Comparison of ENCODE assay signal across 17 cellular contexts in the genomic region with DNA sequence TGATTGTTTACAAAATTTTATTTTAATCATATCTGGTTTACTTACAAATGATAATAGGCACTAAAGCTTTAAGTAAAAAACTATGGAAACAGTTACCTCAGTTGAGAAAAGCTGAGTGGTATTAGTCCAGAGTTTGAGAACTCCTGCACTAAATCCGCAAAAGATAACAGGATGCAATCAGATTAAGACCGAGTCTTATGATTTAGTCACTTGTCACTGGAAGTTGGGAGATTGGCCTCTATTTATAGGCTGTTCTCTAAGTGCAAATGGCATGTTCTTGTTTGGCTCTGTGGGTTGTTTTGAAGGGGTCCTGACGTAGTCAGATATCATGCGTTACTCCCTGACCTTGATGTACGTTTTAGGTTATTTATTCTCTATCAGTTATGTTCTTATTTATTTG.
"Had no signal": no experiment of that assay in that cellular context is flagged by ENCODE, and none has a peak within 500 bp of the region (broad histone marks: within the 10 kb centered on the region; RNA-seq: fewer than 3 reads in every experiment).

No MANE protein-coding gene starts in this region.

- H3K36me3 ChIP-seq: right lobe of liver, transverse colon had no signal

- FAIRE-seq: keratinocyte had no signal

- H3K27ac ChIP-seq: coronary artery, right lobe of liver, skin epidermis, testis, transverse colon had no signal

- H3K4me1 ChIP-seq: testis had no signal

- ATAC-seq: naive thymus-derived CD4-positive, alpha-beta T cell; right lobe of liver; stimulated activated naive B cell treated with anti-CD40 and anti-IgM and Interleukin-4, amounts not matched to agents 10 μg/mL and 1 μg/mL and 100 μg/mL, for 72 hours; stimulated activated naive CD8-positive, alpha-beta T cell treated with anti-CD3 and anti-CD28 coated beads, Interleukin-15, amount 100 ng/mL, for 72 hours had no signal

- H3K4me3 ChIP-seq: coronary artery, right lobe of liver, skin epidermis, testis, transverse colon had no signal

- H3K9me3 ChIP-seq: right lobe of liver, testis, transverse colon had no signal

- H3K27me3 ChIP-seq: right lobe of liver, testis, transverse colon had no signal

- DNase-seq: effector CD4-positive, alpha-beta T cell; foreskin melanocyte; immature natural killer cell; mesendoderm; naive thymus-derived CD4-positive, alpha-beta T cell; nephron progenitor cell; posterior cingulate gyrus; right lobe of liver; stimulated activated CD4-positive, alpha-beta T cell treated with anti-CD3 and anti-CD28 coated beads, Interleukin-2, amount 100 ng/mL, for 24 hours; stimulated activated CD4-positive, alpha-beta T cell treated with anti-CD3 and anti-CD28 coated beads, Interleukin-4, amount 100 ng/mL, for 4 hours; stimulated activated naive B cell treated with anti-CD40 and anti-IgM and Interleukin-4, amounts not matched to agents 10 μg/mL and 1 μg/mL and 100 μg/mL, for 72 hours; stimulated activated naive CD8-positive, alpha-beta T cell treated with anti-CD3 and anti-CD28 coated beads, Interleukin-15, amount 100 ng/mL, for 72 hours; testis; transverse colon had no signal
